In genomic region chr6:34035161-34035560, GRCh38 we compare ENCODE assay signal across 37 cellular contexts.
"Had no signal": no experiment of that assay in that cellular context is flagged by ENCODE, and none has a peak within 500 bp of the region (broad histone marks: within the 10 kb centered on the region; RNA-seq: fewer than 3 reads in every experiment).

No MANE protein-coding gene starts in this region.

- H3K9me3 Mint-ChIP-seq: activated naive CD4-positive, alpha-beta T cell treated with anti-CD3 and anti-CD28 coated beads for 36 hours; activated naive CD4-positive, alpha-beta T cell treated with anti-CD3 and anti-CD28 coated beads, Interleukin-2, amount 10 ng/mL, durations not matched to agents 7 days and 5 days; activated naive CD4-positive, alpha-beta T cell treated with anti-CD3 and anti-CD28 coated beads, Interleukin-2, amount 50 U/mL, for 24 hours; activated naive CD4-positive, alpha-beta T cell treated with anti-CD3 and anti-CD28 coated beads, Interleukin-2, amount 50 U/mL, for 72 hours; activated naive CD8-positive, alpha-beta T cell treated with anti-CD3 and anti-CD28 coated beads for 36 hours; activated naive CD8-positive, alpha-beta T cell treated with anti-CD3 and anti-CD28 coated beads, Interleukin-2, amount 10 ng/mL, durations not matched to agents 7 days and 5 days; activated naive CD8-positive, alpha-beta T cell treated with anti-CD3 and anti-CD28 coated beads, Interleukin-2, amount 50 U/mL, for 24 hours; activated T-cell treated with anti-CD3 and anti-CD28 coated beads, Interleukin-2, amount 50 U/mL, for 24 hours; activated T-cell treated with anti-CD3 and anti-CD28 coated beads, Interleukin-2, amount 50 U/mL, for 4 hours; activated T-cell treated with anti-CD3 and anti-CD28 coated beads, Interleukin-2, amount 50 U/mL, for 72 hours; activated T-helper 1 cell treated with anti-CD3 and anti-CD28 coated beads, Interleukin-12 subunit alpha, Interleukin-12 subunit beta, Interleukin-2, Interleukin-4 antibody, amounts not matched to agents 30 ng/mL and 10 ng/mL and 1 ng/mL, durations not matched to agents 14 hours and 24 hours and 36 hours; activated T-helper 17 cell treated with anti-CD3 and anti-CD28 coated beads, Interleukin-2, amount 50 U/mL, for 72 hours; activated T-helper 2 cell treated with anti-CD3 and anti-CD28 coated beads, Interferon-gamma antibody, Interleukin-2, Interleukin-4, amounts not matched to agents 10 μg/mL and 5 μg/mL and 100 μg/mL, durations not matched to agents 14 hours and 24 hours and 36 hours; central memory CD8-positive, alpha-beta T cell had no signal

- ATAC-seq: activated naive CD4-positive, alpha-beta T cell treated with anti-CD3 and anti-CD28 coated beads, Interleukin-2, amount 50 U/mL, for 72 hours; activated naive CD8-positive, alpha-beta T cell treated with anti-CD3 and anti-CD28 coated beads, Interleukin-2, amount 50 U/mL, for 24 hours; activated T-cell treated with anti-CD3 and anti-CD28 coated beads, Interleukin-2, amount 50 U/mL, for 4 hours; activated T-cell treated with anti-CD3 and anti-CD28 coated beads, Interleukin-2, amount 50 U/mL, for 72 hours; activated T-helper 17 cell treated with anti-CD3 and anti-CD28 coated beads, Interleukin-2, amount 50 U/mL, for 72 hours; body of pancreas had no signal

- H3K36me3 Mint-ChIP-seq: activated naive CD4-positive, alpha-beta T cell treated with anti-CD3 and anti-CD28 coated beads, Interleukin-2, amount 10 ng/mL, durations not matched to agents 7 days and 5 days; activated naive CD4-positive, alpha-beta T cell treated with anti-CD3 and anti-CD28 coated beads, Interleukin-2, amount 50 U/mL, for 24 hours; activated naive CD4-positive, alpha-beta T cell treated with anti-CD3 and anti-CD28 coated beads, Interleukin-2, amount 50 U/mL, for 72 hours; activated naive CD8-positive, alpha-beta T cell; activated naive CD8-positive, alpha-beta T cell treated with anti-CD3 and anti-CD28 coated beads for 36 hours; activated naive CD8-positive, alpha-beta T cell treated with anti-CD3 and anti-CD28 coated beads, Interleukin-2, amount 10 ng/mL, durations not matched to agents 7 days and 5 days; brain had no signal

- H3K36me3 ChIP-seq: adrenal gland, ascending aorta, brain microvascular endothelial cell, breast epithelium, cardiac muscle cell had no signal

- H3K9me3 ChIP-seq: adrenal gland, ascending aorta, body of pancreas, breast epithelium had no signal

- H3K27ac ChIP-seq: adrenal gland, ascending aorta, body of pancreas, brain microvascular endothelial cell, breast epithelium, cardiac muscle cell had no signal

- H3K4me3 Mint-ChIP-seq: activated naive CD4-positive, alpha-beta T cell treated with anti-CD3 and anti-CD28 coated beads for 36 hours; activated naive CD4-positive, alpha-beta T cell treated with anti-CD3 and anti-CD28 coated beads, Interleukin-2, amount 10 ng/mL, durations not matched to agents 7 days and 5 days; activated naive CD4-positive, alpha-beta T cell treated with anti-CD3 and anti-CD28 coated beads, Interleukin-2, amount 50 U/mL, for 24 hours; activated naive CD8-positive, alpha-beta T cell; activated naive CD8-positive, alpha-beta T cell treated with anti-CD3 and anti-CD28 coated beads for 36 hours; activated naive CD8-positive, alpha-beta T cell treated with anti-CD3 and anti-CD28 coated beads, Interleukin-2, amount 10 ng/mL, durations not matched to agents 7 days and 5 days; activated naive CD8-positive, alpha-beta T cell treated with anti-CD3 and anti-CD28 coated beads, Interleukin-2, amount 50 U/mL, for 24 hours; activated T-cell treated with anti-CD3 and anti-CD28 coated beads, Interleukin-2, amount 50 U/mL, for 24 hours; activated T-cell treated with anti-CD3 and anti-CD28 coated beads, Interleukin-2, amount 50 U/mL, for 4 hours; activated T-cell treated with anti-CD3 and anti-CD28 coated beads, Interleukin-2, amount 50 U/mL, for 72 hours; activated T-helper 1 cell treated with anti-CD3 and anti-CD28 coated beads, Interleukin-12 subunit alpha, Interleukin-12 subunit beta, Interleukin-2, Interleukin-4 antibody, amounts not matched to agents 30 ng/mL and 10 ng/mL and 1 ng/mL, durations not matched to agents 14 hours and 24 hours and 36 hours; activated T-helper 17 cell treated with anti-CD3 and anti-CD28 coated beads, Interleukin-2, amount 50 U/mL, for 72 hours; brain; central memory CD8-positive, alpha-beta T cell had no signal

- H3K4me1 Mint-ChIP-seq: activated naive CD4-positive, alpha-beta T cell treated with anti-CD3 and anti-CD28 coated beads, Interleukin-2, amount 10 ng/mL, durations not matched to agents 7 days and 5 days; activated naive CD4-positive, alpha-beta T cell treated with anti-CD3 and anti-CD28 coated beads, Interleukin-2, amount 50 U/mL, for 24 hours; activated naive CD8-positive, alpha-beta T cell treated with anti-CD3 and anti-CD28 coated beads for 36 hours; activated naive CD8-positive, alpha-beta T cell treated with anti-CD3 and anti-CD28 coated beads, Interleukin-2, amount 10 ng/mL, durations not matched to agents 7 days and 5 days; activated naive CD8-positive, alpha-beta T cell treated with anti-CD3 and anti-CD28 coated beads, Interleukin-2, amount 50 U/mL, for 24 hours; activated T-helper 17 cell treated with anti-CD3 and anti-CD28 coated beads, Interleukin-2, amount 50 U/mL, for 72 hours; central memory CD8-positive, alpha-beta T cell had no signal

- DNase-seq: activated effector memory CD4-positive, alpha-beta T cell treated with anti-CD3 and anti-CD28 coated beads, Interleukin-2, amount 50 U/mL, for 16 hours; activated effector memory CD4-positive, alpha-beta T cell treated with Interleukin-2 at 50 U/mL for 16 hours; activated gamma-delta T cell; activated gamma-delta T cell treated with Interleukin-2 at 50 U/mL for 16 hours; activated naive CD4-positive, alpha-beta T cell; activated naive CD4-positive, alpha-beta T cell treated with anti-CD3 and anti-CD28 coated beads for 36 hours; activated naive CD4-positive, alpha-beta T cell treated with anti-CD3 and anti-CD28 coated beads, Interleukin-2, amount 10 ng/mL, durations not matched to agents 7 days and 5 days; activated naive CD4-positive, alpha-beta T cell treated with anti-CD3 and anti-CD28 coated beads, Interleukin-2, amount 50 U/mL, for 16 hours; activated naive CD4-positive, alpha-beta T cell treated with Interleukin-2 at 50 U/mL for 16 hours; activated naive CD8-positive, alpha-beta T cell treated with anti-CD3 and anti-CD28 coated beads for 36 hours; activated naive CD8-positive, alpha-beta T cell treated with anti-CD3 and anti-CD28 coated beads, Interleukin-2, amount 10 ng/mL, durations not matched to agents 7 days and 5 days; activated naive CD8-positive, alpha-beta T cell treated with anti-CD3 and anti-CD28 coated beads, Interleukin-2, amount 50 U/mL, for 24 hours; activated T-cell treated with anti-CD3 and anti-CD28 coated beads, Interleukin-2, amount 50 U/mL, for 24 hours; activated T-cell treated with anti-CD3 and anti-CD28 coated beads, Interleukin-2, amount 50 U/mL, for 4 hours; activated T-cell treated with anti-CD3 and anti-CD28 coated beads, Interleukin-2, amount 50 U/mL, for 48 hours; activated T-cell treated with anti-CD3 and anti-CD28 coated beads, Interleukin-2, amount 50 U/mL, for 72 hours; adrenal gland; amniotic stem cell; amygdala; anterior cingulate cortex; aorta; body of pancreas; brain microvascular endothelial cell; caudate nucleus; central memory CD4-positive, alpha-beta T cell; cerebellar nuclear complex had no signal

- H3K4me3 ChIP-seq: adrenal gland, ascending aorta, body of pancreas, breast epithelium, cardiac muscle cell had no signal

- H3K27me3 Mint-ChIP-seq: activated naive CD4-positive, alpha-beta T cell treated with anti-CD3 and anti-CD28 coated beads, Interleukin-2, amount 50 U/mL, for 24 hours; activated naive CD8-positive, alpha-beta T cell; activated naive CD8-positive, alpha-beta T cell treated with anti-CD3 and anti-CD28 coated beads for 36 hours; activated naive CD8-positive, alpha-beta T cell treated with anti-CD3 and anti-CD28 coated beads, Interleukin-2, amount 50 U/mL, for 24 hours; activated T-cell treated with anti-CD3 and anti-CD28 coated beads, Interleukin-2, amount 50 U/mL, for 24 hours had no signal

- H3K4me1 ChIP-seq: adrenal gland, ascending aorta, body of pancreas, breast epithelium had no signal

- H3K27ac Mint-ChIP-seq: activated naive CD4-positive, alpha-beta T cell treated with anti-CD3 and anti-CD28 coated beads for 36 hours; activated naive CD4-positive, alpha-beta T cell treated with anti-CD3 and anti-CD28 coated beads, Interleukin-2, amount 10 ng/mL, durations not matched to agents 7 days and 5 days; activated naive CD4-positive, alpha-beta T cell treated with anti-CD3 and anti-CD28 coated beads, Interleukin-2, amount 50 U/mL, for 24 hours; activated naive CD4-positive, alpha-beta T cell treated with anti-CD3 and anti-CD28 coated beads, Interleukin-2, amount 50 U/mL, for 72 hours; activated naive CD8-positive, alpha-beta T cell; activated naive CD8-positive, alpha-beta T cell treated with anti-CD3 and anti-CD28 coated beads for 36 hours; activated naive CD8-positive, alpha-beta T cell treated with anti-CD3 and anti-CD28 coated beads, Interleukin-2, amount 10 ng/mL, durations not matched to agents 7 days and 5 days; activated naive CD8-positive, alpha-beta T cell treated with anti-CD3 and anti-CD28 coated beads, Interleukin-2, amount 50 U/mL, for 24 hours; activated T-cell treated with anti-CD3 and anti-CD28 coated beads, Interleukin-2, amount 50 U/mL, for 24 hours; activated T-cell treated with anti-CD3 and anti-CD28 coated beads, Interleukin-2, amount 50 U/mL, for 72 hours; activated T-helper 1 cell treated with anti-CD3 and anti-CD28 coated beads, Interleukin-12 subunit alpha, Interleukin-12 subunit beta, Interleukin-2, Interleukin-4 antibody, amounts not matched to agents 30 ng/mL and 10 ng/mL and 1 ng/mL, durations not matched to agents 14 hours and 24 hours and 36 hours; activated T-helper 17 cell treated with anti-CD3 and anti-CD28 coated beads, Interleukin-2, amount 50 U/mL, for 72 hours; activated T-helper 2 cell treated with anti-CD3 and anti-CD28 coated beads, Interferon-gamma antibody, Interleukin-2, Interleukin-4, amounts not matched to agents 10 μg/mL and 5 μg/mL and 100 μg/mL, durations not matched to agents 14 hours and 24 hours and 36 hours; brain had no signal
